In the genomic region with DNA sequence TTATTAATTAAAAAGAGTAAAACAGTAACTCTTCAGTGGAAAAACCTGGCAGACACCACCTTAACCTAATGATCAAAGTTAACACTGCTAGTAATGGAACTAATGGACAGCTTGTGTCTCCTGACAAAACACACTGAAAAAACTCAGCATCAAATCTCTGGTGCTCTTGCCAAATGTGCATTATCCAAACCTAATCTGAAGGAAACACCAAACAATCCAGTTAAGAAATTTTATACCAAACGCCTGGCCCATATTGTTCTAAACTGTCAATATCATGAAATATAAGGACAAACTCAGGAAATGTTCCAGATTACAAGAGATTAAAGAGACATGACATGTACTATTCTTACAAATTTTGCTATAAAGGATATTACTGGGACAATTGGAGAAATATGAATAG, we compare ENCODE assay signal across 22 cellular contexts.
"Had no signal": no experiment of that assay in that cellular context is flagged by ENCODE, and none has a peak within 500 bp of the region (broad histone marks: within the 10 kb centered on the region; RNA-seq: fewer than 3 reads in every experiment).

No MANE protein-coding gene starts in this region.

- H3K4me3 Mint-ChIP-seq: endodermal cell, naive B cell, nephron had no signal

- H3K27me3 ChIP-seq: colonic mucosa, hepatocyte, sigmoid colon, tibial artery, upper lobe of left lung, vagina had no signal

- H3K27ac Mint-ChIP-seq: endodermal cell had no signal

- H3K4me1 Mint-ChIP-seq: endodermal cell, nephron had no signal

- H3K27me3 Mint-ChIP-seq: naive B cell had no signal

- ATAC-seq: left colon; left ventricle myocardium superior; psoas muscle; stimulated activated naive CD8-positive, alpha-beta T cell treated with anti-CD3 and anti-CD28 coated beads, Interleukin-15, Interleukin-2, amounts not matched to agents 100 U/mL and 50 U/mL, for 24 hours had no signal

- H3K9me3 ChIP-seq: colonic mucosa, psoas muscle, sigmoid colon, tibial artery, upper lobe of left lung, vagina had no signal

- DNase-seq: colonic mucosa; effector CD4-positive, alpha-beta T cell; endodermal cell; foreskin melanocyte; head of caudate nucleus; left colon; left ventricle myocardium superior; mesendoderm; naive B cell; psoas muscle; sigmoid colon; stimulated activated CD4-positive, alpha-beta T cell treated with anti-CD3 and anti-CD28 coated beads, Interleukin-2, amount 100 ng/mL, for 24 hours; stimulated activated CD4-positive, alpha-beta T cell treated with anti-CD3 and anti-CD28 coated beads, Interleukin-4, amount 100 ng/mL, for 4 hours; stimulated activated naive CD8-positive, alpha-beta T cell treated with anti-CD3 and anti-CD28 coated beads, Interleukin-15, Interleukin-2, amounts not matched to agents 100 U/mL and 50 U/mL, for 24 hours; tibial artery; upper lobe of left lung had no signal

- H3K4me1 ChIP-seq: colonic mucosa, parathyroid adenoma, psoas muscle, sigmoid colon, tibial artery, vagina had no signal

- H3K27ac ChIP-seq: colonic mucosa, hepatocyte, parathyroid adenoma, psoas muscle, sigmoid colon, skin epidermis, tibial artery, upper lobe of left lung, vagina had no signal

- H3K9me3 Mint-ChIP-seq: endodermal cell, naive B cell, nephron had no signal

- H3K4me3 ChIP-seq: colonic mucosa, hepatocyte, lung, psoas muscle, sigmoid colon, skin epidermis, tibial artery, upper lobe of left lung, vagina had no signal
